Comparison of ENCODE assay signal across 8 cellular contexts in genomic region chr11:124800226-124800929, GRCh38. TPM values are rescaled to one million over a fixed set of nuclear protein-coding genes. Genes with fewer than 3 reads are reported as not detected.
DNase-seq lines count a peak whose midpoint lies in the region; ATAC-seq and TF ChIP-seq lines count a peak whose summit lies in the region.

TSS of gene MSANTD2 (minus strand) at chr11:124800406. CDS start at chr11:124800380, 26 bp downstream.

- WGBS in psoas muscle, 3 donors: 0% methylated on average over 46 to 62 of the region's 62 CpGs
- WGBS in urinary bladder: under 1% methylated on average over 62 of the region's 62 CpGs

- peaks cover 22% of the 10 kb centered on the region for H3K4me1 Mint-ChIP-seq in T-helper 1 cell treated with Interleukin-12 subunit alpha and Interleukin-12 subunit beta and Interleukin-4 antibody, amounts not matched to agents 30 μg/mL and 1 μg/mL, for 36 hours (ENCODE audit: low read depth)

- peaks cover 0 to 7% of the 10 kb centered on the region in 2 donors for H3K36me3 ChIP-seq in psoas muscle (ENCODE audit: insufficient read depth in 1 of 2, low read depth in 1 of 2)
- H3K36me3 ChIP-seq in urinary bladder (ENCODE audit: insufficient read depth): no peaks in the 10 kb centered on the region

- H3K4me3 ChIP-seq in GM12865 (ENCODE audit: low read depth, low read length) (peak within 1 kb of the TSS; percentile 82), HFF-Myc (replicated peaks; ENCODE audit: low read depth, low read length) (peak within 1 kb of the TSS; percentile 75), psoas muscle (peak within 1 kb of the TSS; percentile 98), urinary bladder (ENCODE audit: low read depth, low read length) (peak within 1 kb of the TSS; percentile 86)

- DNase-seq in GM12865 (ENCODE audit: low read depth): peak; percentile 86
- peak; percentile 19 for DNase-seq in HFF-Myc (ENCODE audit: extremely low read depth, low read depth)
- peak; percentile 70 for DNase-seq in NAMALWA (ENCODE audit: low spot score)
- peak; percentile 38 to 98 (median 81) for DNase-seq in amygdala (lab: John Stamatoyannopoulos, UW)
- DNase-seq in left ventricle myocardium superior: peak; percentile 91
- peak; percentile 82 to 91 for DNase-seq in psoas muscle

- intact Hi-C loops in left ventricle myocardium superior (cut with micrococcal nuclease) (no loop called here), psoas muscle (cut with DNase I) (no loop called here)

- H3K27ac ChIP-seq in psoas muscle: peak within 1 kb of the TSS; percentile 100
- peak within 1 kb of the TSS; percentile 98 for H3K27ac ChIP-seq in urinary bladder (ENCODE audit: low read depth)

- peak within 1 kb of the TSS; percentile 94 for H3K4me3 Mint-ChIP-seq in T-helper 1 cell treated with Interleukin-12 subunit alpha and Interleukin-12 subunit beta and Interleukin-4 antibody, amounts not matched to agents 30 μg/mL and 1 μg/mL, for 36 hours

- H3K27ac Mint-ChIP-seq in T-helper 1 cell treated with Interleukin-12 subunit alpha and Interleukin-12 subunit beta and Interleukin-4 antibody, amounts not matched to agents 30 μg/mL and 1 μg/mL, for 36 hours: peak within 1 kb of the TSS; percentile 95

- H3K9me3 Mint-ChIP-seq in T-helper 1 cell treated with Interleukin-12 subunit alpha and Interleukin-12 subunit beta and Interleukin-4 antibody, amounts not matched to agents 30 μg/mL and 1 μg/mL, for 36 hours: no peaks in the 10 kb centered on the region

- H3K4me1 ChIP-seq in psoas muscle (peaks cover 34% of the 10 kb centered on the region), urinary bladder (ENCODE audit: insufficient read depth) (no peaks in the 10 kb centered on the region)

- H3K36me3 Mint-ChIP-seq in T-helper 1 cell treated with Interleukin-12 subunit alpha and Interleukin-12 subunit beta and Interleukin-4 antibody, amounts not matched to agents 30 μg/mL and 1 μg/mL, for 36 hours (ENCODE audit: low read depth): no peaks in the 10 kb centered on the region

- no peaks in the 10 kb centered on the region for H3K27me3 ChIP-seq in psoas muscle (ENCODE audit: insufficient read depth in 3 of 3, low read length in 2 of 3)

- TF ChIP-seq CTCF in GM12865 (IDR thresholded peaks at IDR 0.05; ENCODE audit: insufficient read depth, low read depth, low read length, missing control alignments) (no peak), HFF-Myc (IDR thresholded peaks at IDR 0.05; ENCODE audit: low read depth, low read length, missing control alignments) (no peak), psoas muscle (IDR thresholded peaks at IDR 0.05) (no peak)

- peak; percentile 98 for ATAC-seq in left ventricle myocardium superior
- peak; percentile 96 to 98 (median 97) for ATAC-seq in psoas muscle

- H3K27me3 Mint-ChIP-seq in T-helper 1 cell treated with Interleukin-12 subunit alpha and Interleukin-12 subunit beta and Interleukin-4 antibody, amounts not matched to agents 30 μg/mL and 1 μg/mL, for 36 hours (ENCODE audit: low read depth): peaks cover 21% of the 10 kb centered on the region

- H3K9me3 ChIP-seq in psoas muscle: no peaks in the 10 kb centered on the region

RNA-seq across cellular contexts. Expression of gene MSANTD2, which starts in this region (rescaled TPM):
- 3.4 TPM for total RNA-seq in left ventricle myocardium superior
- total RNA-seq in psoas muscle: 1 to 10 TPM; 3.0 to 4.5 (median 4.1) TPM
- polyA plus RNA-seq in psoas muscle: 1 to 10 TPM; 2.8 to 5.4 (median 4.0) TPM
- total RNA-seq in urinary bladder: 28.8 TPM
- 8.7 TPM for polyA plus RNA-seq in urinary bladder

Comparison
In these comparisons a context has a peak if more than half of its experiments do, and no peak if none do; other contexts are left out.
1. Peak in every context shown above with its lines: DNase-seq, ATAC-seq, H3K4me3 ChIP-seq and H3K27ac ChIP-seq.
2. DNase-seq: peak in every context shown above with its lines; median percentile 91 in left ventricle myocardium superior; 86 in psoas muscle; 86 in GM12865; 81 in amygdala; 70 in NAMALWA; 19 in HFF-Myc.